ENCODE assay signal across 24 cellular contexts in genomic region chr10:2079603-2080078, GRCh38.
DNase-seq lines count a peak whose midpoint lies in the region; ATAC-seq and TF ChIP-seq lines count a peak whose summit lies in the region.
"Had no signal": no experiment of that assay in that cellular context is flagged by ENCODE, and none has a peak within 500 bp of the region (broad histone marks: within the 10 kb centered on the region; RNA-seq: fewer than 3 reads in every experiment).

No MANE protein-coding gene starts in this region.

- no peak overlapping the region for H3K4me3 ChIP-seq in right atrium auricular region
- H3K4me3 ChIP-seq: breast epithelium, dorsolateral prefrontal cortex, esophagus squamous epithelium, GM23338, Peyer's patch, suprapubic skin had no signal

- ATAC-seq in GM18870 (IDR thresholded peaks at IDR 0.05; ENCODE audit: unreplicated experiment) (peak; percentile 65), GM21786 (IDR thresholded peaks at IDR 0.05; ENCODE audit: unreplicated experiment) (peak; percentile 58)
- ATAC-seq: activated T-cell treated with anti-CD3 and anti-CD28 coated beads, Interleukin-2, amount 50 U/mL, for 72 hours; GM23338; sciatic nerve had no signal

- peak; percentile 7 for DNase-seq in HT-29 (ENCODE audit: low spot score)
- DNase-seq in mucosa of gallbladder (ENCODE audit: low spot score), result peak; percentile 68
- DNase-seq in NCI-H345 treated with DMSO at 0.1 percent for 48 hours (lab: John Stamatoyannopoulos, UW; ENCODE audit: unreplicated experiment), result no peak
- no peak for DNase-seq in AG08396 (ENCODE audit: low spot score)
- no peak for DNase-seq in RWPE1 (ENCODE audit: low spot score)
- no peak for DNase-seq in right atrium auricular region (ENCODE audit: low spot score)
- DNase-seq: activated CD4-positive, alpha-beta memory T cell treated with anti-CD3 and anti-CD28 coated beads, Interleukin-2, amount 10 ng/mL, durations not matched to agents 7 days and 5 days; activated naive CD8-positive, alpha-beta T cell treated with anti-CD3 and anti-CD28 coated beads, Interleukin-2, amount 10 ng/mL, durations not matched to agents 7 days and 5 days; activated T-cell treated with anti-CD3 and anti-CD28 coated beads, Interleukin-2, amount 50 U/mL, for 72 hours; dorsolateral prefrontal cortex; esophagus squamous epithelium; head of caudate nucleus; KBM-7; NCI-H1048; NCI-H774; Peyer's patch had no signal

- H3K27me3 ChIP-seq in right atrium auricular region, result no peaks in the 10 kb centered on the region
- H3K27me3 ChIP-seq: breast epithelium, esophagus squamous epithelium, neutrophil, Peyer's patch had no signal

- CTCF ChIA-PET in RWPE1 (lab: Yijun Ruan, JAX), result no interaction called here

- H3K27ac ChIP-seq in RWPE1 (no peak overlapping the region), right atrium auricular region (no peak overlapping the region)
- H3K27ac ChIP-seq: breast epithelium, dorsolateral prefrontal cortex, esophagus squamous epithelium, HL-60, neutrophil, Peyer's patch, suprapubic skin had no signal

- no peak for TF ChIP-seq CTCF in RWPE1 (conservative IDR thresholded peaks at IDR 0.05; ENCODE audit: low read depth)
- TF ChIP-seq CTCF in right atrium auricular region (IDR thresholded peaks at IDR 0.05), result no peak

- no peaks in the 10 kb centered on the region for H3K4me1 ChIP-seq in right atrium auricular region
- H3K4me1 ChIP-seq: breast epithelium, esophagus squamous epithelium, Peyer's patch, suprapubic skin had no signal

- H3K9me3 ChIP-seq in right atrium auricular region, result no peaks in the 10 kb centered on the region
- H3K9me3 ChIP-seq: breast epithelium, esophagus squamous epithelium, neutrophil, Peyer's patch had no signal

- POLR2A ChIA-PET in RWPE1 (lab: Yijun Ruan, JAX; ENCODE audit: low non-redundant PET), result no interaction called here

- H3K36me3 ChIP-seq in right atrium auricular region, result no peaks in the 10 kb centered on the region
- H3K36me3 ChIP-seq: breast epithelium, esophagus squamous epithelium, neutrophil, Peyer's patch, suprapubic skin had no signal

Comparison
In these comparisons a context has a peak if more than half of its experiments do, and no peak if none do; other contexts are left out.
1. DNase-seq: peak in HT-29 (single experiment) and mucosa of gallbladder (single experiment); none in NCI-H345 treated with DMSO at 0.1 percent for 48 hours (single experiment), AG08396 (single experiment), RWPE1 (single experiment) and right atrium auricular region (single experiment).